In the genomic region with DNA sequence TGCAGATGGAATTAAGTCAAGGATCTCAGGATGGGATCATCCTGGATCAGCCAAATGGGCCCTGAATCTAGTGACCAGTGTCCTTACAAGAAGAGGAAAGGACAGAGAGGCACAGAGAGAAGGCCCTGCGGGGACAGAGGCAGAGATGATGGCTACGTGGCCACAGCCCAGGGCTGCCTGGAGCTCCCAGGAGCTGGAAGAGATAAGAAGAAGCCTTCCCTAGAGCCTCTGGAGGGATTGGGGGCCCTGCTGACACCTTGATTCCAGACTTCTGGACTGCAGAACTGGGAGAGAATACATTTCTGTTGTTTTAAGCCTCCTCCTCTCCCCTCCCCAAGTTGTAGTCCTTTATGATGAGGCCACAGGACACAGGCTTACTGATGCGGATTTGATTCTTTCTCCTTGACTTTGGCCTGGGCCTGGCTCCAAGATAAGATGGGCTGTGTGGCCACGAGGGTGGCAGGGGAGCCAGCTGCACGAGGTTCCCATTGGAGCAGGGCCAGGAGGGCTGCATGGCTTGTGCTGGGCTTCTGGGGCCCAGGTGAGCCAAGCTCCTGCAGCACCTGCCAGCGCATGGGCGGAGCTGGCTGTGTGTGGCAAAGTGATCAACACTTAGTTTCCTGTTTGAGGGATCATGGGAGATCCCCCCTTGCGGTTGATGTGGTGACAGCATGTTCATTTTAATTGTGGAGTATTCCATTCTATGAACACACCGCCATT, we compare ENCODE assay signal across 12 cellular contexts.
DNase-seq lines count a peak whose midpoint lies in the region; ATAC-seq and TF ChIP-seq lines count a peak whose summit lies in the region.
"Had no signal": no experiment of that assay in that cellular context is flagged by ENCODE, and none has a peak within 500 bp of the region (broad histone marks: within the 10 kb centered on the region; RNA-seq: fewer than 3 reads in every experiment).

No MANE protein-coding gene starts in this region.

- H2AFZ ChIP-seq in neural progenitor cell (replicated peaks), result no peak overlapping the region
- H2AFZ ChIP-seq in neuronal stem cell (ENCODE audit: low read length), result no peak overlapping the region

- no peak overlapping the region for H2BK12ac ChIP-seq in neuronal stem cell (ENCODE audit: low read length)

- no peak for TF ChIP-seq CTCF in CD4-positive, alpha-beta T cell (IDR thresholded peaks at IDR 0.05)
- TF ChIP-seq CTCF in Peyer's patch (IDR thresholded peaks at IDR 0.05) (peak in 3 of 6 experiments; percentile 6 to 27 (median 20)), neural progenitor cell (IDR thresholded peaks at IDR 0.05) (no peak)

- H3K23ac ChIP-seq in neuronal stem cell (ENCODE audit: low read depth, low read length, poor library complexity), result no peak overlapping the region

- no peak overlapping the region for H2AK5ac ChIP-seq in neuronal stem cell (ENCODE audit: low read depth, low read length)

- H3K9me3 Mint-ChIP-seq in CD4-positive, alpha-beta T cell, result no peaks in the 10 kb centered on the region
- H3K9me3 Mint-ChIP-seq in neural progenitor cell, result no peaks in the 10 kb centered on the region
- H3K9me3 Mint-ChIP-seq: GM23338, nephron had no signal

- H3K27ac Mint-ChIP-seq in CD4-positive, alpha-beta T cell, result no peak overlapping the region
- no peak overlapping the region for H3K27ac Mint-ChIP-seq in neural progenitor cell
- H3K27ac Mint-ChIP-seq: GM23338, nephron had no signal

- H3K36me3 ChIP-seq in Peyer's patch (no peaks in the 10 kb centered on the region), neural progenitor cell (no peaks in the 10 kb centered on the region), neuronal stem cell (replicated peaks in 1 of 2; ENCODE audit: control insufficient read depth in 2 of 2, insufficient read depth in 2 of 2, low read length in 2 of 2) (no peaks in the 10 kb centered on the region)
- H3K36me3 ChIP-seq: heart left ventricle had no signal

- no peaks in the 10 kb centered on the region for H3K79me1 ChIP-seq in neuronal stem cell (ENCODE audit: low read depth, low read length)

- no peak overlapping the region for H2BK5ac ChIP-seq in neuronal stem cell (ENCODE audit: low read length)

- H3K4me3 ChIP-seq in Peyer's patch (no peak overlapping the region), neural progenitor cell (no peak overlapping the region), neuronal stem cell (ENCODE audit: low read length in 2 of 2) (no peak overlapping the region)
- H3K4me3 ChIP-seq: GM23338, heart left ventricle had no signal

- H3K36me3 Mint-ChIP-seq in CD4-positive, alpha-beta T cell (ENCODE audit: low read depth), result no peaks in the 10 kb centered on the region
- no peaks in the 10 kb centered on the region for H3K36me3 Mint-ChIP-seq in neural progenitor cell

- no peak overlapping the region for H3K9ac ChIP-seq in neural progenitor cell
- H3K9ac ChIP-seq in neuronal stem cell (ENCODE audit: low read depth, low read length, poor library complexity), result no peak overlapping the region

- H4K91ac ChIP-seq in neuronal stem cell (ENCODE audit: low read depth, low read length, poor library complexity), result no peak overlapping the region

- no peak for TF ChIP-seq POLR2A in Peyer's patch (IDR thresholded peaks at IDR 0.05)

- intact Hi-C loops in CD4-positive, alpha-beta T cell (cut with DNase I, micrococcal nuclease), result no loop called here

- no peak overlapping the region for H3K14ac ChIP-seq in neuronal stem cell (ENCODE audit: low read length)

- H3K18ac ChIP-seq in neuronal stem cell (ENCODE audit: low read length), result no peak overlapping the region

- WGBS in neuronal stem cell (ENCODE audit: extremely low coverage in 2 of 2, insufficient read length in 2 of 2, insufficient replicate concordance in 1 of 2), 2 donors, result no CpG with 5 or more reads among the region's 9 CpGs

- H3K4me2 ChIP-seq in neural progenitor cell, result no peak overlapping the region
- H3K4me2 ChIP-seq in neuronal stem cell (ENCODE audit: insufficient read depth, low read length, poor library complexity, severe bottlenecking), result no peak overlapping the region
- H3K4me2 ChIP-seq: GM23338 had no signal

- H3K27me3 Mint-ChIP-seq in CD4-positive, alpha-beta T cell, result peaks cover 67% of the 10 kb centered on the region
- H3K27me3 Mint-ChIP-seq in neural progenitor cell (ENCODE audit: insufficient read depth, low read depth), result peaks cover 38% of the 10 kb centered on the region

- no peaks in the 10 kb centered on the region for H4K20me1 ChIP-seq in neural progenitor cell (ENCODE audit: low read depth)

- peaks cover 9% of the 10 kb centered on the region for H3F3A ChIP-seq in neural progenitor cell (ENCODE audit: low read depth)

- H3K4me1 ChIP-seq in Peyer's patch, result no peaks in the 10 kb centered on the region
- H3K4me1 ChIP-seq in neural progenitor cell, result peaks cover 5% of the 10 kb centered on the region
- peaks cover 0 to 9% of the 10 kb centered on the region in 2 donors for H3K4me1 ChIP-seq in neuronal stem cell (ENCODE audit: control insufficient read depth in 2 of 2, insufficient read depth in 1 of 2, low read depth in 1 of 2, low read length in 2 of 2)
- H3K4me1 ChIP-seq: heart left ventricle had no signal

- no peak overlapping the region for H3K27ac ChIP-seq in CD4-positive, alpha-beta T cell (ENCODE audit: low read depth, low read length)
- H3K27ac ChIP-seq in Peyer's patch, result no peak overlapping the region
- no peak overlapping the region for H3K27ac ChIP-seq in neural progenitor cell
- no peak overlapping the region for H3K27ac ChIP-seq in neuronal stem cell (replicated peaks; ENCODE audit: low read length)
- H3K27ac ChIP-seq: heart left ventricle had no signal

- peak; percentile 11 to 60 (median 26) for DNase-seq in CD4-positive, alpha-beta T cell
- DNase-seq in Peyer's patch (peak; percentile 42 to 69 (median 56)), neural progenitor cell (ENCODE audit: low spot score) (no peak), NCI-H2081 treated with DMSO at 0.1 percent for 48 hours (lab: John Stamatoyannopoulos, UW) (no peak), neuronal stem cell (ENCODE audit: low spot score) (no peak)
- DNase-seq in activated T-cell treated with anti-CD3 and anti-CD28 coated beads, Interleukin-2, amount 50 U/mL, for 48 hours, result peak; percentile 31 to 47
- DNase-seq: heart left ventricle, NCI-H1092 had no signal

- no peak overlapping the region for H2BK15ac ChIP-seq in neuronal stem cell (ENCODE audit: low read length)

- no peak overlapping the region for H2BK120ac ChIP-seq in neuronal stem cell (ENCODE audit: low read depth, low read length)

- H3K27me3 ChIP-seq in CD4-positive, alpha-beta T cell (ENCODE audit: control insufficient read depth, insufficient read depth, low read length), result peaks cover 9% of the 10 kb centered on the region
- no peaks in the 10 kb centered on the region for H3K27me3 ChIP-seq in Peyer's patch
- H3K27me3 ChIP-seq in neural progenitor cell, result peaks cover 9% of the 10 kb centered on the region
- peaks cover 0 to 37% (median 0%) of the 10 kb centered on the region in 3 experiments for H3K27me3 ChIP-seq in neuronal stem cell (ENCODE audit: control insufficient read depth in 3 of 3, insufficient read depth in 3 of 3, low read depth in 1 of 3, low read length in 3 of 3)

- H3K4me1 Mint-ChIP-seq in CD4-positive, alpha-beta T cell (ENCODE audit: low read depth), result peaks cover 21% of the 10 kb centered on the region
- peaks cover 50% of the 10 kb centered on the region for H3K4me1 Mint-ChIP-seq in neural progenitor cell

- peak; percentile 90 for ATAC-seq in CD4-positive, alpha-beta T cell (ENCODE audit: poor library complexity)
- ATAC-seq in GM21737 (IDR thresholded peaks at IDR 0.05; ENCODE audit: unreplicated experiment) (no peak), HG03025 (IDR thresholded peaks at IDR 0.05; ENCODE audit: low FRiP score, unreplicated experiment) (no peak)

- H3K4me3 Mint-ChIP-seq in CD4-positive, alpha-beta T cell, result no peak overlapping the region
- peak overlapping the region; percentile 50 for H3K4me3 Mint-ChIP-seq in neural progenitor cell
- H3K4me3 Mint-ChIP-seq: GM23338, nephron had no signal

- H4K8ac ChIP-seq in neuronal stem cell (ENCODE audit: low read depth, low read length), result no peak overlapping the region

- H3K9me3 ChIP-seq in CD4-positive, alpha-beta T cell (ENCODE audit: control insufficient read depth, low read length), result no peaks in the 10 kb centered on the region
- no peaks in the 10 kb centered on the region for H3K9me3 ChIP-seq in Peyer's patch
- H3K9me3 ChIP-seq in neural progenitor cell (ENCODE audit: low read depth), result no peaks in the 10 kb centered on the region
- no peaks in the 10 kb centered on the region for H3K9me3 ChIP-seq in neuronal stem cell (replicated peaks in 1 of 2; ENCODE audit: control insufficient read depth in 2 of 2, insufficient read depth in 1 of 2, low read depth in 1 of 2, low read length in 2 of 2)
- H3K9me3 ChIP-seq: heart left ventricle had no signal

- POLR2A ChIA-PET in CD4-positive, alpha-beta T cell (lab: Charles Lee), result no interaction called here

- no peak overlapping the region for H3K4ac ChIP-seq in neuronal stem cell (ENCODE audit: low read length)

- no peaks in the 10 kb centered on the region for H3K79me2 ChIP-seq in neural progenitor cell (ENCODE audit: low read depth)

- CTCF ChIA-PET in CD4-positive, alpha-beta T cell (lab: Charles Lee), result no interaction called here

Comparison
In these comparisons a context has a peak if more than half of its experiments do, and no peak if none do; other contexts are left out.
1. DNase-seq: peak in CD4-positive, alpha-beta T cell (10 of 10), Peyer's patch (3 of 3) and activated T-cell treated with anti-CD3 and anti-CD28 coated beads, Interleukin-2, amount 50 U/mL, for 48 hours (2 of 2); none in neural progenitor cell (single experiment), NCI-H2081 treated with DMSO at 0.1 percent for 48 hours (single experiment) and neuronal stem cell (single experiment).